In genomic region chr7:147411011-147411614, GRCh38 we compare ENCODE assay signal across 20 cellular contexts.
DNase-seq lines count a peak whose midpoint lies in the region; FAIRE-seq and TF ChIP-seq lines count a peak whose summit lies in the region.
"Had no signal": no experiment of that assay in that cellular context is flagged by ENCODE, and none has a peak within 500 bp of the region (broad histone marks: within the 10 kb centered on the region; RNA-seq: fewer than 3 reads in every experiment).

No MANE protein-coding gene starts in this region.

- peaks cover 49% of the 10 kb centered on the region for H3K4me1 ChIP-seq in SJSA1 (replicated peaks)
- H3K4me1 ChIP-seq in osteoblast (ENCODE audit: insufficient read depth, low read length), result peaks cover 30% of the 10 kb centered on the region
- H3K4me1 ChIP-seq in BE2C, result no peaks in the 10 kb centered on the region
- H3K4me1 ChIP-seq in spleen, result no peaks in the 10 kb centered on the region

- H3K9me3 ChIP-seq in SJSA1 (replicated peaks) (no peaks in the 10 kb centered on the region), osteoblast (ENCODE audit: low read depth, low read length) (no peaks in the 10 kb centered on the region), BE2C (no peaks in the 10 kb centered on the region), spleen (peaks cover 0 to 15% (median 0%) of the 10 kb centered on the region in 8 donors)

- no peaks in the 10 kb centered on the region for H3K79me2 ChIP-seq in osteoblast (ENCODE audit: insufficient read depth, low read length)

- 65 to 88% (median 80%) methylated on average over 2 of the region's 2 CpGs for WGBS in spleen, 5 donors

- H3K27me3 ChIP-seq in SJSA1 (replicated peaks), result no peaks in the 10 kb centered on the region
- no peaks in the 10 kb centered on the region for H3K27me3 ChIP-seq in osteoblast (ENCODE audit: insufficient read depth, low read length)
- no peaks in the 10 kb centered on the region for H3K27me3 ChIP-seq in BE2C
- H3K27me3 ChIP-seq in spleen (replicated peaks in 1 of 7), result no peaks in the 10 kb centered on the region

- no peaks in the 10 kb centered on the region for H4K20me1 ChIP-seq in osteoblast (ENCODE audit: insufficient read depth, low read length)

- no peaks in the 10 kb centered on the region for H3K36me3 ChIP-seq in SJSA1
- H3K36me3 ChIP-seq in osteoblast (ENCODE audit: insufficient read depth, low read length), result no peaks in the 10 kb centered on the region
- no peaks in the 10 kb centered on the region for H3K36me3 ChIP-seq in BE2C
- H3K36me3 ChIP-seq in spleen, result no peaks in the 10 kb centered on the region

- H3K4me3 ChIP-seq in AG10803 (ENCODE audit: low read length), result no peak overlapping the region
- H3K4me3 ChIP-seq in SJSA1, result no peak overlapping the region
- no peak overlapping the region for H3K4me3 ChIP-seq in osteoblast (ENCODE audit: insufficient read depth, low read length)
- H3K4me3 ChIP-seq in BE2C (ENCODE audit: low read depth, low read length), result no peak overlapping the region
- H3K4me3 ChIP-seq in spleen, result no peak overlapping the region
- H3K4me3 ChIP-seq: GM12878 had no signal

- DNase-seq in AG10803 (ENCODE audit: low read depth), result peak; percentile 80
- DNase-seq in SJSA1 (ENCODE audit: low read depth in 1 of 2, low spot score in 2 of 2), result no peak
- DNase-seq in fibroblast of gingiva (ENCODE audit: low read depth), result peak; percentile 62
- DNase-seq in osteoblast (ENCODE audit: insufficient read length, low spot score, missing footprints), result no peak
- DNase-seq in GM19239 (ENCODE audit: insufficient read length, low spot score), result no peak
- DNase-seq in BE2C, result no peak
- no peak for DNase-seq in spleen
- no peak for DNase-seq in NCI-H2107 (lab: John Stamatoyannopoulos, UW)
- DNase-seq: CD4-positive, CD25-positive, alpha-beta regulatory T cell; COR-L47; DMS79 treated with DMSO at 0.1 percent for 48 hours; Karpas-422; NCI-H1694; NCI-H2081; NCI-H2171 treated with DMSO at 0.1 percent for 48 hours; NCI-H524 treated with DMSO at 0.1 percent for 48 hours; OCI-M1 had no signal

- H2AFZ ChIP-seq in osteoblast (ENCODE audit: low read length), result peak overlapping the region; percentile 32

- no peak overlapping the region for H3K4me2 ChIP-seq in osteoblast (ENCODE audit: insufficient read depth, low read length)

- FAIRE-seq in GM19239 (lab: Jason Lieb, UNC), result no peak
- FAIRE-seq: GM12878, H54, RCC 7860 had no signal

- no peak for TF ChIP-seq POLR2A in spleen (IDR thresholded peaks at IDR 0.05)

- intact Hi-C loops in spleen (cut with DNase I; ENCODE audit: low total_unique reads), result no loop called here

- H3K27ac ChIP-seq in SJSA1 (peak overlapping the region; percentile 99), osteoblast (ENCODE audit: low read depth, low read length) (peak overlapping the region; percentile 24), spleen (no peak overlapping the region)

- TF ChIP-seq CTCF in AG10803 (conservative IDR thresholded peaks at IDR 0.05; ENCODE audit: low read length) (no peak), osteoblast (IDR thresholded peaks at IDR 0.05; ENCODE audit: extremely low read depth, low read depth, low read length) (no peak), BE2C (IDR thresholded peaks at IDR 0.05; ENCODE audit: low read depth, low read length) (no peak), spleen (IDR thresholded peaks at IDR 0.05 in 8 of 11, conservative IDR thresholded peaks at IDR 0.05 in 3 of 11) (no peak)

Comparison
In these comparisons a context has a peak if more than half of its experiments do, and no peak if none do; other contexts are left out.
1. DNase-seq: peak in AG10803 (single experiment) and fibroblast of gingiva (single experiment); none in SJSA1 (0 of 2), osteoblast (single experiment), GM19239 (single experiment), BE2C (single experiment), spleen (single experiment) and NCI-H2107 (single experiment).
2. H3K27ac ChIP-seq: peak in SJSA1 (single experiment) and osteoblast (single experiment); none in spleen (0 of 8).